Comparison of ENCODE assay signal across 1 cellular context in genomic region chr1:109629372-109630030, GRCh38.
TF ChIP-seq lines count a peak whose summit lies in the region.

No MANE protein-coding gene starts in this region.

TF ChIP-seq in WTC11, 78 proteins besides CTCF, POLR2A, EP300 and RAD21 (continued from another document):
- TF ChIP-seq ZNF532 (CRISPR knock-in tag; IDR thresholded peaks at IDR 0.05; ENCODE audit: borderline replicate concordance): no peak
